Comparison of ENCODE assay signal across 8 cellular contexts in the genomic region with DNA sequence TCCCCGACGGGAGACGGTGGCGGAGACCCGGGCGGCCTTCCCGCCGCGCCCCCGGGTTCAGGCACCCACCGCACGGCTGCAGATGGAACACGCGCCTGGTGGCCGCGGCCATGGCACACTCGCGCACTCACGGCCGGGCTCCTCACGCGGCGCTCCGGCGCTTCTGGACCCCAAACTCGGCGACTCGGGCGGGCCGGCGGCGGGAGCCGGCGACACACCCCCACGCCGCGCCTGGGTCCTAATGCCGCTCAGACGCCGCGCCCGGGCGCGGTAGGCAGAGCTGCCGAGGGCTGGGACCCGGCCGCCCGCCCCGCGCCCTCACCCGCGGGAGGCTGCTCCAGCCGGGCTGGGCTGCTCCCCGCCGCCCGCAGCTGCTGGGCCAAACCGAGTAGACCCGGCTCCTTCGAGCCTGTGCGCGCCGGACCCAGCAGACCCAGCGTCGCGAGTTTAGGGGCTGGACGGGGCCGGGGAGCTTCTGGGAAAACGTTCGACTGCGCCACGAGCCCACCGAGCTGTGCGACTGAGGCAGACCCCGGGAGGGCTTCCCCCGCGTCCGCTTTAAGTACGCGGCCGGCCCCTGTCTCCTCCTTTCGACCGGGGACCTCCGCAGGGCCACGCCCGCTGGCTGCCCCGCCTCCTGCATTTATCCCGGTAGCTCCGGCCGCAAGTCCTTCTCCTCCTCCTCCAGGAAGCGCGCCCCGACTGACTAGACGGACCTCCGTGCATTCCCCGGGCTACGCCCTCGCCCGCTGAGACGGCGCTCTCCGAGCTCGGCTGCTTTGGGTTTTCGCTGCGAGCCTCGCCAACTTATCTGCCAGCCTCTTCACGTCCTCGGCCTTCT. TPM values are rescaled to one million over a fixed set of nuclear protein-coding genes. Genes with fewer than 3 reads are reported as not detected.
A peak's percentile ranks its signal among the peaks of the same experiment; 100 is the strongest.
DNase-seq lines count a peak whose midpoint lies in the region; ATAC-seq and TF ChIP-seq lines count a peak whose summit lies in the region.

Gene SLC4A11 (minus strand): TSS at position 165 of the 841 bp plus-strand sequence. CDS start 53 bp downstream, at position 112.

- no peaks in the 10 kb centered on the region for H3K36me3 Mint-ChIP-seq in activated CD4-positive, alpha-beta T cell treated with anti-CD3 and anti-CD28 coated beads for 36 hours (ENCODE audit: low read depth)

- H3K9ac ChIP-seq in HUES64 (ENCODE audit: low read depth, low read length): peak within 1 kb of the TSS; percentile 56

- no peaks in the 10 kb centered on the region for H3K4me1 ChIP-seq in HUES64 (ENCODE audit: insufficient read depth, low read length)

- no peak within 1 kb of the TSS for H3K27ac ChIP-seq in HUES64 (ENCODE audit: low read depth, low read length)

- peak within 1 kb of the TSS; percentile 77 for H3K4me3 Mint-ChIP-seq in activated CD4-positive, alpha-beta T cell treated with anti-CD3 and anti-CD28 coated beads for 36 hours

- ATAC-seq in activated CD4-positive, alpha-beta T cell treated with anti-CD3 and anti-CD28 coated beads for 36 hours: peak; percentile 68
- peak; percentile 71 for ATAC-seq in SK-N-SH treated with all-trans-retinoic acid at 6 μM for 48 hours
- ATAC-seq in GM18519 (IDR thresholded peaks at IDR 0.05; ENCODE audit: low FRiP score, unreplicated experiment): no peak

- under 1% methylated on average over 107 of the region's 107 CpGs for WGBS in HUES64

- no peak for TF ChIP-seq CTCF in cardiac fibroblast (IDR thresholded peaks at IDR 0.05; ENCODE audit: low read depth, low read length)

- intact Hi-C loops in activated CD4-positive, alpha-beta T cell treated with anti-CD3 and anti-CD28 coated beads for 36 hours (cut with DNase I, micrococcal nuclease): loop anchor here in 1 of 2 experiments (2.0 kb wide), 1 partner anchor 232 kb away; the partner anchor contains the start of gene ATRN

- H3K4me3 ChIP-seq in HUES64 (ENCODE audit: low read length) (peak within 1 kb of the TSS; percentile 58), cardiac fibroblast (replicated peaks in 1 of 2; ENCODE audit: low read depth in 2 of 2, low read length in 2 of 2) (peak within 1 kb of the TSS; percentile 64 to 69)

- no peaks in the 10 kb centered on the region for H3K36me3 ChIP-seq in HUES64 (ENCODE audit: insufficient read depth, low read length)

- no peak within 1 kb of the TSS for H3K27ac Mint-ChIP-seq in activated CD4-positive, alpha-beta T cell treated with anti-CD3 and anti-CD28 coated beads for 36 hours

- no peaks in the 10 kb centered on the region for H3K9me3 Mint-ChIP-seq in activated CD4-positive, alpha-beta T cell treated with anti-CD3 and anti-CD28 coated beads for 36 hours (ENCODE audit: low read depth)

- peaks cover 68% of the 10 kb centered on the region for H3K27me3 ChIP-seq in HUES64 (ENCODE audit: insufficient read depth, low read length)

- peak; percentile 63 for DNase-seq in activated CD4-positive, alpha-beta T cell treated with anti-CD3 and anti-CD28 coated beads for 36 hours
- DNase-seq in activated CD4-positive, alpha-beta T cell treated with anti-CD3 and anti-CD28 coated beads for 1 hour: no peak
- DNase-seq in cardiac fibroblast (ENCODE audit: low read depth in 2 of 2) (peak; percentile 68 to 70), islet precursor cell (peak; percentile 87)
- peak; percentile 47 for DNase-seq in stimulated activated CD4-positive, alpha-beta T cell treated with anti-CD3 and anti-CD28 coated beads, Interleukin-4, amount 100 ng/mL, for 1 hour

- CTCF ChIA-PET in activated CD4-positive, alpha-beta T cell treated with anti-CD3 and anti-CD28 coated beads for 36 hours (lab: Charles Lee): interaction anchor here (0.6 to 1.5 kb wide), 4 partner anchors 10 to 472 kb away, joined by 3 to 7 read pairs (median 5); no protein-coding TSS in a partner anchor

- no peaks in the 10 kb centered on the region for H3K9me3 ChIP-seq in HUES64 (ENCODE audit: insufficient read depth, low read depth, low read length)

- H3K4me1 Mint-ChIP-seq in activated CD4-positive, alpha-beta T cell treated with anti-CD3 and anti-CD28 coated beads for 36 hours: peaks cover 7% of the 10 kb centered on the region

- POLR2A ChIA-PET in activated CD4-positive, alpha-beta T cell treated with anti-CD3 and anti-CD28 coated beads for 36 hours (lab: Charles Lee): interaction anchor here (0.6 kb wide), 1 partner anchor 329 kb away, joined by 3 read pairs; no protein-coding TSS in a partner anchor

- peaks cover 48% of the 10 kb centered on the region for H3K27me3 Mint-ChIP-seq in activated CD4-positive, alpha-beta T cell treated with anti-CD3 and anti-CD28 coated beads for 36 hours

TF ChIP-seq in SK-N-SH treated with all-trans-retinoic acid at 6 μM for 48 hours, 23 proteins besides CTCF, POLR2A, EP300 and RAD21 (continues in another document):
- no peak for TF ChIP-seq TCF4 (CRISPR knock-in tag; IDR thresholded peaks at IDR 0.05; ENCODE audit: borderline replicate concordance)
- no peak for TF ChIP-seq ZC3H10 (CRISPR knock-in tag; IDR thresholded peaks at IDR 0.05)
- no peak for TF ChIP-seq ZNF8 (CRISPR knock-in tag; IDR thresholded peaks at IDR 0.05)
- TF ChIP-seq PPARA (CRISPR knock-in tag; IDR thresholded peaks at IDR 0.05; ENCODE audit: borderline replicate concordance): no peak
- TF ChIP-seq RARB (CRISPR knock-in tag; IDR thresholded peaks at IDR 0.05): no peak
- no peak for TF ChIP-seq ZNF70 (CRISPR knock-in tag; IDR thresholded peaks at IDR 0.05)
- TF ChIP-seq CSDC2 (CRISPR knock-in tag; IDR thresholded peaks at IDR 0.05): no peak
- TF ChIP-seq, protein P1, sequence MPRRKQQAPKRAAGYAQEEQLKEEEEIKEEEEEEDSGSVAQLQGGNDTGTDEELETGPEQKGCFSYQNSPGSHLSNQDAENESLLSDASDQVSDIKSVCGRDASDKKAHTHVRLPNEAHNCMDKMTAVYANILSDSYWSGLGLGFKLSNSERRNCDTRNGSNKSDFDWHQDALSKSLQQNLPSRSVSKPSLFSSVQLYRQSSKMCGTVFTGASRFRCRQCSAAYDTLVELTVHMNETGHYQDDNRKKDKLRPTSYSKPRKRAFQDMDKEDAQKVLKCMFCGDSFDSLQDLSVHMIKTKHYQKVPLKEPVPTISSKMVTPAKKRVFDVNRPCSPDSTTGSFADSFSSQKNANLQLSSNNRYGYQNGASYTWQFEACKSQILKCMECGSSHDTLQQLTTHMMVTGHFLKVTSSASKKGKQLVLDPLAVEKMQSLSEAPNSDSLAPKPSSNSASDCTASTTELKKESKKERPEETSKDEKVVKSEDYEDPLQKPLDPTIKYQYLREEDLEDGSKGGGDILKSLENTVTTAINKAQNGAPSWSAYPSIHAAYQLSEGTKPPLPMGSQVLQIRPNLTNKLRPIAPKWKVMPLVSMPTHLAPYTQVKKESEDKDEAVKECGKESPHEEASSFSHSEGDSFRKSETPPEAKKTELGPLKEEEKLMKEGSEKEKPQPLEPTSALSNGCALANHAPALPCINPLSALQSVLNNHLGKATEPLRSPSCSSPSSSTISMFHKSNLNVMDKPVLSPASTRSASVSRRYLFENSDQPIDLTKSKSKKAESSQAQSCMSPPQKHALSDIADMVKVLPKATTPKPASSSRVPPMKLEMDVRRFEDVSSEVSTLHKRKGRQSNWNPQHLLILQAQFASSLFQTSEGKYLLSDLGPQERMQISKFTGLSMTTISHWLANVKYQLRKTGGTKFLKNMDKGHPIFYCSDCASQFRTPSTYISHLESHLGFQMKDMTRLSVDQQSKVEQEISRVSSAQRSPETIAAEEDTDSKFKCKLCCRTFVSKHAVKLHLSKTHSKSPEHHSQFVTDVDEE (CRISPR knock-in tag; IDR thresholded peaks at IDR 0.05): no peak
- TF ChIP-seq, protein P2, sequence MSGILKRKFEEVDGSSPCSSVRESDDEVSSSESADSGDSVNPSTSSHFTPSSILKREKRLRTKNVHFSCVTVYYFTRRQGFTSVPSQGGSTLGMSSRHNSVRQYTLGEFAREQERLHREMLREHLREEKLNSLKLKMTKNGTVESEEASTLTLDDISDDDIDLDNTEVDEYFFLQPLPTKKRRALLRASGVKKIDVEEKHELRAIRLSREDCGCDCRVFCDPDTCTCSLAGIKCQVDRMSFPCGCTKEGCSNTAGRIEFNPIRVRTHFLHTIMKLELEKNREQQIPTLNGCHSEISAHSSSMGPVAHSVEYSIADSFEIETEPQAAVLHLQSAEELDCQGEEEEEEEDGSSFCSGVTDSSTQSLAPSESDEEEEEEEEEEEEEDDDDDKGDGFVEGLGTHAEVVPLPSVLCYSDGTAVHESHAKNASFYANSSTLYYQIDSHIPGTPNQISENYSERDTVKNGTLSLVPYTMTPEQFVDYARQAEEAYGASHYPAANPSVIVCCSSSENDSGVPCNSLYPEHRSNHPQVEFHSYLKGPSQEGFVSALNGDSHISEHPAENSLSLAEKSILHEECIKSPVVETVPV (CRISPR knock-in tag; IDR thresholded peaks at IDR 0.05): no peak
- TF ChIP-seq ESRRG (CRISPR knock-in tag; IDR thresholded peaks at IDR 0.05): no peak
- no peak for TF ChIP-seq OSR1 (CRISPR knock-in tag; IDR thresholded peaks at IDR 0.05)
- TF ChIP-seq, protein P3, sequence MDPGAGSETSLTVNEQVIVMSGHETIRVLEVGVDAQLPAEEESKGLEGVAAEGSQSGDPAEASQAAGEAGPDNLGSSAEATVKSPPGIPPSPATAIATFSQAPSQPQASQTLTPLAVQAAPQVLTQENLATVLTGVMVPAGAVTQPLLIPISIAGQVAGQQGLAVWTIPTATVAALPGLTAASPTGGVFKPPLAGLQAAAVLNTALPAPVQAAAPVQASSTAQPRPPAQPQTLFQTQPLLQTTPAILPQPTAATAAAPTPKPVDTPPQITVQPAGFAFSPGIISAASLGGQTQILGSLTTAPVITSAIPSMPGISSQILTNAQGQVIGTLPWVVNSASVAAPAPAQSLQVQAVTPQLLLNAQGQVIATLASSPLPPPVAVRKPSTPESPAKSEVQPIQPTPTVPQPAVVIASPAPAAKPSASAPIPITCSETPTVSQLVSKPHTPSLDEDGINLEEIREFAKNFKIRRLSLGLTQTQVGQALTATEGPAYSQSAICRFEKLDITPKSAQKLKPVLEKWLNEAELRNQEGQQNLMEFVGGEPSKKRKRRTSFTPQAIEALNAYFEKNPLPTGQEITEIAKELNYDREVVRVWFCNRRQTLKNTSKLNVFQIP (CRISPR knock-in tag; IDR thresholded peaks at IDR 0.05; ENCODE audit: borderline replicate concordance, low read depth): no peak
- TF ChIP-seq ISL1 (CRISPR knock-in tag; IDR thresholded peaks at IDR 0.05): no peak
- TF ChIP-seq TOX (CRISPR knock-in tag; IDR thresholded peaks at IDR 0.05; ENCODE audit: borderline replicate concordance): no peak

RNA-seq across cellular contexts. Expression of gene SLC4A11, which starts in this region (rescaled TPM):
- under 1 TPM; 0.60 to 0.66 TPM for total RNA-seq in activated CD4-positive, alpha-beta T cell treated with anti-CD3 and anti-CD28 coated beads for 36 hours
- polyA plus RNA-seq in HUES64 (2013, experiment 1 of 2): 5.6 TPM
- polyA plus RNA-seq in HUES64 (2013, experiment 2 of 2): 7.4 TPM

Comparison
In these comparisons a context has a peak if more than half of its experiments do, and no peak if none do; other contexts are left out.
1. Peak in DNase-seq and ATAC-seq in activated CD4-positive, alpha-beta T cell treated with anti-CD3 and anti-CD28 coated beads for 36 hours; RNA of the gene not detected or under 1 TPM.